In the genomic region with DNA sequence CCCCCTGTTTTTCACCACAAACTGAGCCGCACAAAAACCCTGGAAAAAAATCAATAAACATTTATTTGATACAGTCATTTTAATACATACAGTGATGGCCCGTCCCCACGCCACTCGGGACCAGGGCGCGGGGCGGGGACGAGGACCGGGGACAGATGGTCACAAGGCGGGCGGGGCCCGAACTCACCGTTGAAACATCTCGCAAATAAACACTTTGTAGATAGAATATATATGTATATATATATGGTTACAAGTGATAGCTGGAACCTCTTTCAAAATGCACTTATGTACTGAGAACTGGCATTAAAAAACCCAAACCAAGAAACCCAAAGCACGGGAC, we compare ENCODE assay signal across 8 cellular contexts. TPM values are rescaled to one million over a fixed set of nuclear protein-coding genes. Genes with fewer than 3 reads are reported as not detected.
DNase-seq lines count a peak whose midpoint lies in the region; ATAC-seq and TF ChIP-seq lines count a peak whose summit lies in the region.

No MANE protein-coding gene starts in this region.

- TF ChIP-seq EP300 in sigmoid colon (IDR thresholded peaks at IDR 0.05), result no peak

- CTCF ChIA-PET in OCI-LY7 (lab: Charles Lee; ENCODE audit: unreplicated experiment), result interaction anchor here (1.0 kb wide), 1 partner anchor 80 kb away, joined by 3 read pairs; no protein-coding TSS in a partner anchor

- no peak for TF ChIP-seq POLR2A in esophagus squamous epithelium (IDR thresholded peaks at IDR 0.05)
- TF ChIP-seq POLR2A in sigmoid colon (IDR thresholded peaks at IDR 0.05), result no peak

- POLR2A ChIA-PET in OCI-LY7 (lab: Charles Lee), result interaction anchor here (1.0 to 1.1 kb wide), 2 partner anchors 24 to 38 kb away, joined by 3 to 4 read pairs; no protein-coding TSS in a partner anchor

- peak overlapping the region; percentile 61 for H2AFZ ChIP-seq in OCI-LY7 (ENCODE audit: low read length)

- H3K9me3 ChIP-seq in cardiac muscle cell (ENCODE audit: low read depth) (no peaks in the 10 kb centered on the region), OCI-LY7 (ENCODE audit: low read length) (no peaks in the 10 kb centered on the region), esophagus squamous epithelium (no peaks in the 10 kb centered on the region), sigmoid colon (no peaks in the 10 kb centered on the region)

- 1 to 3% methylated on average over 10 to 15 of the region's 15 CpGs for WGBS in esophagus squamous epithelium, 2 donors
- WGBS in sigmoid colon, 2 donors, result 0% methylated on average over 15 of the region's 15 CpGs

- DNase-seq in cardiac muscle cell (ENCODE audit: low read depth in 1 of 2, low spot score in 1 of 2) (no peak), left ventricle myocardium superior (no peak), OCI-LY7 (ENCODE audit: low spot score) (no peak), esophagus squamous epithelium (lab: John Stamatoyannopoulos, UW) (no peak), sigmoid colon (no peak), NCI-H187 treated with DMSO at 0.1 percent for 48 hours (lab: John Stamatoyannopoulos, UW) (no peak), NCI-H146 treated with DMSO at 0.1 percent for 48 hours (lab: John Stamatoyannopoulos, UW; ENCODE audit: unreplicated experiment) (no peak), GM13977 (ENCODE audit: low spot score) (no peak)

- TF ChIP-seq CTCF in cardiac muscle cell (IDR thresholded peaks at IDR 0.05; ENCODE audit: low read depth, low read length) (no peak), OCI-LY7 (conservative IDR thresholded peaks at IDR 0.05; ENCODE audit: low read length) (no peak), esophagus squamous epithelium (IDR thresholded peaks at IDR 0.05) (no peak), sigmoid colon (IDR thresholded peaks at IDR 0.05) (no peak), GM13977 (IDR thresholded peaks at IDR 0.05; ENCODE audit: extremely low read depth, insufficient read depth, missing control alignments) (no peak)

- no peaks in the 10 kb centered on the region for H3K27me3 ChIP-seq in cardiac muscle cell
- H3K27me3 ChIP-seq in esophagus squamous epithelium, result no peaks in the 10 kb centered on the region
- H3K27me3 ChIP-seq in sigmoid colon, result no peaks in the 10 kb centered on the region

- no peaks in the 10 kb centered on the region for H4K20me1 ChIP-seq in OCI-LY7 (ENCODE audit: insufficient read depth, low read length)

- H3K9me2 ChIP-seq in OCI-LY7 (ENCODE audit: insufficient read depth, low read length), result no peaks in the 10 kb centered on the region

- intact Hi-C loops in left ventricle myocardium superior (cut with micrococcal nuclease), result no loop called here
- intact Hi-C loops in OCI-LY7 (cut with micrococcal nuclease; ENCODE audit: unreplicated experiment), result no loop called here
- intact Hi-C loops in esophagus squamous epithelium (cut with DNase I), result no loop called here
- intact Hi-C loops in sigmoid colon (cut with DNase I), result no loop called here

- no TSS peak for BruUV-seq in OCI-LY7 (replicated peaks; lab: Mats Ljungman, UMichigan)

- ATAC-seq in left ventricle myocardium superior, result no peak

- peaks cover 25% of the 10 kb centered on the region; the same call in 1 of the 2 replicates for H3K79me2 ChIP-seq in OCI-LY7 (ENCODE audit: insufficient read depth, low read depth, low read length)

- H3K4me3 ChIP-seq in cardiac muscle cell (peak overlapping the region; percentile 40), OCI-LY7 (ENCODE audit: low read depth, low read length, poor library complexity, severe bottlenecking) (peak overlapping the region; percentile 70), esophagus squamous epithelium (peak overlapping the region; percentile 74 to 98 (median 88)), sigmoid colon (peak overlapping the region; percentile 40 to 100 (median 94))

- peak overlapping the region; percentile 85 for H3K4me2 ChIP-seq in OCI-LY7 (ENCODE audit: low read length)

- in situ Hi-C loops in GM13977 (cut with MboI; ENCODE audit: low pct_unique_long_range_greater_than_20kb, low sequenced_read_pairs, unreplicated experiment), result no loop called here

- H3K27ac ChIP-seq in cardiac muscle cell, result no peak overlapping the region
- H3K27ac ChIP-seq in OCI-LY7 (ENCODE audit: low read depth, low read length, poor library complexity, severe bottlenecking), result peak overlapping the region; percentile 81
- peak overlapping the region; percentile 82 to 99 (median 92) for H3K27ac ChIP-seq in esophagus squamous epithelium
- H3K27ac ChIP-seq in sigmoid colon, result peak overlapping the region; percentile 71 to 99 (median 78)

- peaks cover 17% of the 10 kb centered on the region for H3K4me1 ChIP-seq in cardiac muscle cell (ENCODE audit: low read depth)
- peaks cover 28% of the 10 kb centered on the region for H3K4me1 ChIP-seq in OCI-LY7 (ENCODE audit: insufficient read depth, low read length, poor library complexity, severe bottlenecking)
- H3K4me1 ChIP-seq in esophagus squamous epithelium, result peaks cover 46 to 66% (median 49%) of the 10 kb centered on the region in 3 donors
- peaks cover 0 to 56% (median 51%) of the 10 kb centered on the region in 4 donors for H3K4me1 ChIP-seq in sigmoid colon

- H3K36me3 ChIP-seq in cardiac muscle cell, result peaks cover 13% of the 10 kb centered on the region
- no peaks in the 10 kb centered on the region; the same call in 1 of the 2 replicates for H3K36me3 ChIP-seq in OCI-LY7 (ENCODE audit: insufficient read depth, low read length)
- H3K36me3 ChIP-seq in esophagus squamous epithelium, result peaks cover 5 to 42% (median 7%) of the 10 kb centered on the region in 3 donors
- peaks cover 0 to 22% (median 2%) of the 10 kb centered on the region in 4 donors for H3K36me3 ChIP-seq in sigmoid colon

RNA-seq across cellular contexts. Expression of a gene that starts 0.4 kb away (rescaled TPM):
- total RNA-seq in cardiac muscle cell, result 40.2 and 53.5 TPM in 2 replicates
- polyA plus RNA-seq in cardiac muscle cell, result 84.2 and 96.3 TPM in 2 replicates
- total RNA-seq in left ventricle myocardium superior, result 59.9 TPM
- total RNA-seq in OCI-LY7 (2014; rRNA removed; shearing (Covaris generic)), result 19.8 and 25.6 TPM in 2 replicates
- total RNA-seq in OCI-LY7 (2022), result 42.6 and 43.0 TPM in 2 replicates
- total RNA-seq in esophagus squamous epithelium, result 10 to 100 TPM; 23.1 to 38.0 (median 25.6) TPM
- total RNA-seq in sigmoid colon, result 10 to 100 TPM; 21.1 to 36.3 (median 24.9) TPM
- polyA plus RNA-seq in sigmoid colon, result 10 to 100 TPM; 22.8 to 45.6 (median 26.1) TPM

RNA-seq across cellular contexts. Expression of a gene that starts 13.1 kb away (rescaled TPM):
- total RNA-seq in cardiac muscle cell, result 41.6 and 45.8 TPM in 2 replicates
- polyA plus RNA-seq in cardiac muscle cell, result 13.7 and 15.3 TPM in 2 replicates
- 14.0 TPM for total RNA-seq in left ventricle myocardium superior
- total RNA-seq in OCI-LY7 (2014; rRNA removed; shearing (Covaris generic)), result 5.6 and 7.2 TPM in 2 replicates
- total RNA-seq in OCI-LY7 (2022), result 13.6 and 14.3 TPM in 2 replicates
- total RNA-seq in esophagus squamous epithelium, result 10 to 100 TPM; 10.7 to 17.6 (median 14.2) TPM
- total RNA-seq in sigmoid colon, result 10 to 100 TPM in 2 of 4 donors, 1 to 10 TPM in 2; 5.1 to 10.8 (median 9.0) TPM
- polyA plus RNA-seq in sigmoid colon, result 1 to 10 TPM in 2 of 3 donors, under 1 TPM in 1; 0.23 to 5.5 (median 1.2) TPM

RNA-seq across cellular contexts. Expression of a gene that starts 22.8 kb away (rescaled TPM):
- total RNA-seq in cardiac muscle cell (20.3 and 20.8 TPM in 2 replicates), left ventricle myocardium superior (6.4 TPM), OCI-LY7 (2022) (11.9 and 13.3 TPM in 2 replicates), esophagus squamous epithelium (10 to 100 TPM in 1 of 4 donors, 1 to 10 TPM in 3; 5.1 to 15.9 (median 6.8) TPM), sigmoid colon (1 to 10 TPM in 3 of 4 donors, under 1 TPM in 1; 0.68 to 8.3 (median 1.9) TPM)
- polyA plus RNA-seq in cardiac muscle cell (22.6 and 36.5 TPM in 2 replicates), sigmoid colon (1 to 10 TPM; 2.8 to 8.7 (median 4.2) TPM)
- 3.1 and 12.0 TPM in 2 replicates for total RNA-seq in OCI-LY7 (2014; rRNA removed; shearing (Covaris generic))

RNA-seq across cellular contexts. Expression of a gene that starts 24.3 kb away (rescaled TPM):
- total RNA-seq in cardiac muscle cell (62.6 and 67.6 TPM in 2 replicates), left ventricle myocardium superior (50.6 TPM), OCI-LY7 (2022) (70.4 and 73.7 TPM in 2 replicates), esophagus squamous epithelium (10 to 100 TPM; 34.1 to 57.4 (median 45.8) TPM), sigmoid colon (10 to 100 TPM; 42.3 to 52.1 (median 46.9) TPM)
- polyA plus RNA-seq in cardiac muscle cell (73.5 and 78.7 TPM in 2 replicates), sigmoid colon (10 to 100 TPM; 23.4 to 59.9 (median 26.4) TPM)
- 45.1 and 61.5 TPM in 2 replicates for total RNA-seq in OCI-LY7 (2014; rRNA removed; shearing (Covaris generic))

Comparison
In these comparisons a context has a peak if more than half of its experiments do, and no peak if none do; other contexts are left out.
1. H3K4me3 ChIP-seq: peak in every context shown above with its lines; median percentile 94 in sigmoid colon; 88 in esophagus squamous epithelium; 70 in OCI-LY7; 40 in cardiac muscle cell.